In genomic region chr5:65462139-65462705, GRCh38 we compare ENCODE assay signal across 25 cellular contexts.
"Had no signal": no experiment of that assay in that cellular context is flagged by ENCODE, and none has a peak within 500 bp of the region (broad histone marks: within the 10 kb centered on the region; RNA-seq: fewer than 3 reads in every experiment).

No MANE protein-coding gene starts in this region.

- H3K4me1 Mint-ChIP-seq: naive thymus-derived CD8-positive, alpha-beta T cell; nephron progenitor cell; stimulated activated effector memory CD8-positive, alpha-beta T cell treated with anti-CD3 and anti-CD28 coated beads, Interleukin-12 subunit alpha, Interleukin-12 subunit beta, amount 100 ng/mL, for 72 hours had no signal

- DNase-seq: dorsolateral prefrontal cortex; effector CD4-positive, alpha-beta T cell; foreskin melanocyte; glutamatergic neuron; heart right ventricle; hippocampal formation; islet precursor cell; left ventricle myocardium superior; mesendoderm; naive thymus-derived CD8-positive, alpha-beta T cell; nephron progenitor cell; nucleus accumbens; ovary; posterior cingulate gyrus; psoas muscle; right cardiac atrium; sigmoid colon; stimulated activated CD4-positive, alpha-beta T cell treated with anti-CD3 and anti-CD28 coated beads, Interleukin-2, amount 100 ng/mL, for 24 hours; stimulated activated CD4-positive, alpha-beta T cell treated with anti-CD3 and anti-CD28 coated beads, Interleukin-4, amount 100 ng/mL, for 24 hours; stimulated activated naive CD4-positive, alpha-beta T cell treated with Interleukin-2 at 50 U/mL for 16 hours; stomach; thyroid gland; trophoblast cell had no signal

- H3K4me1 ChIP-seq: heart right ventricle, psoas muscle, stomach, thyroid gland, vagina had no signal

- H3K27me3 ChIP-seq: dorsolateral prefrontal cortex, heart right ventricle, ovary, sigmoid colon, stomach, thyroid gland, vagina had no signal

- H3K36me3 Mint-ChIP-seq: stimulated activated effector memory CD8-positive, alpha-beta T cell treated with anti-CD3 and anti-CD28 coated beads, Interleukin-12 subunit alpha, Interleukin-12 subunit beta, amount 100 ng/mL, for 72 hours had no signal

- H3K9me3 ChIP-seq: heart right ventricle, ovary, psoas muscle, sigmoid colon, stomach, thyroid gland, vagina had no signal

- H3K27ac ChIP-seq: dorsolateral prefrontal cortex, heart right ventricle, ovary, psoas muscle, sigmoid colon, stomach, thyroid gland, vagina had no signal

- H3K4me3 ChIP-seq: dorsolateral prefrontal cortex, heart right ventricle, ovary, psoas muscle, sigmoid colon, stomach, thyroid gland, vagina had no signal

- H3K27ac Mint-ChIP-seq: naive thymus-derived CD8-positive, alpha-beta T cell; nephron progenitor cell; stimulated activated effector memory CD8-positive, alpha-beta T cell treated with anti-CD3 and anti-CD28 coated beads, Interleukin-12 subunit alpha, Interleukin-12 subunit beta, amount 100 ng/mL, for 72 hours had no signal

- ATAC-seq: heart right ventricle; left ventricle myocardium superior; naive thymus-derived CD8-positive, alpha-beta T cell; psoas muscle; right cardiac atrium; stimulated activated effector memory CD8-positive, alpha-beta T cell treated with anti-CD3 and anti-CD28 coated beads, Interleukin-12 subunit alpha, Interleukin-12 subunit beta, amount 100 ng/mL, for 72 hours had no signal

- H3K36me3 ChIP-seq: ovary, sigmoid colon, stomach, thyroid gland, vagina had no signal

- H3K4me3 Mint-ChIP-seq: naive thymus-derived CD8-positive, alpha-beta T cell; nephron progenitor cell; stimulated activated effector memory CD8-positive, alpha-beta T cell treated with anti-CD3 and anti-CD28 coated beads, Interleukin-12 subunit alpha, Interleukin-12 subunit beta, amount 100 ng/mL, for 72 hours had no signal

- H3K27me3 Mint-ChIP-seq: naive thymus-derived CD8-positive, alpha-beta T cell had no signal

- H3K9me3 Mint-ChIP-seq: naive thymus-derived CD8-positive, alpha-beta T cell; nephron progenitor cell; stimulated activated effector memory CD8-positive, alpha-beta T cell treated with anti-CD3 and anti-CD28 coated beads, Interleukin-12 subunit alpha, Interleukin-12 subunit beta, amount 100 ng/mL, for 72 hours had no signal
